In the genomic region with DNA sequence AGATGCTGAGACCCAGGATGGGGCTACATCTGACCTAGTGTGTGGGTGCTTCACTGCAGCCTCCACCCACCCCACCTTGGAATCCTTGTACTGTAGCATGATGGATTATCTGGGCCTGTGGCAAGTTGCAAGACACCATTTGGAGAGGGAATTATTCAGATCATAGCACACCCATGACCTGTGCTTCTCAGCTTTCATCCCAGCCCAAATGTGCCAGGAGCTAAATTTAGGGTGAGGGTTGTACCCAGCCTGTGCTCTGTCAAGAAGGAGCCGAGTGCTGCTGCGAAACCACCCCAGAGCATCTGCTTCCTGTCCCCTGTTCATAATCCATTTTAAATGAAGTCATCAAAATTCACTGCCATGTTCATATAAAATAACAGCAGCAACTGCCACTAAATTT, we compare ENCODE assay signal across 28 cellular contexts.
"Had no signal": no experiment of that assay in that cellular context is flagged by ENCODE, and none has a peak within 500 bp of the region (broad histone marks: within the 10 kb centered on the region; RNA-seq: fewer than 3 reads in every experiment).

No MANE protein-coding gene starts in this region.

- H3K4me3 ChIP-seq: ascending aorta, cardiac muscle cell had no signal

- ATAC-seq: activated CD8-positive, alpha-beta T cell treated with anti-CD3 and anti-CD28 coated beads for 36 hours; activated naive CD8-positive, alpha-beta T cell treated with anti-CD3 and anti-CD28 coated beads, Interleukin-2, amount 50 U/mL, for 24 hours; activated T-cell treated with anti-CD3 and anti-CD28 coated beads, Interleukin-2, amount 50 U/mL, for 4 hours; activated T-cell treated with anti-CD3 and anti-CD28 coated beads, Interleukin-2, amount 50 U/mL, for 72 hours; activated T-helper 17 cell treated with anti-CD3 and anti-CD28 coated beads, Interleukin-2, amount 50 U/mL, for 72 hours had no signal

- DNase-seq: activated B cell treated with CpG ODN at 0.5 μM for 24 hours; activated CD4-positive, alpha-beta memory T cell treated with anti-CD3 and anti-CD28 coated beads for 36 hours; activated CD4-positive, alpha-beta T cell treated with anti-CD3 and anti-CD28 coated beads for 4 hours; activated CD4-positive, alpha-beta T cell treated with anti-CD3 and anti-CD28 coated beads, Interleukin-2, amount 10 ng/mL, durations not matched to agents 24 days and 14 days; activated CD4-positive, alpha-beta T cell treated with anti-CD3 and anti-CD28 coated beads, Interleukin-2, amount 50 U/mL, for 1 hour; activated CD4-positive, alpha-beta T cell treated with anti-CD3 and anti-CD28 coated beads, Interleukin-2, amount 50 U/mL, for 4 hours; activated CD4-positive, CD25-positive, alpha-beta regulatory T cell treated with anti-CD3 and anti-CD28 coated beads, Interleukin-2, amount 50 U/mL, for 72 hours; activated CD8-positive, alpha-beta memory T cell treated with anti-CD3 and anti-CD28 coated beads, Interleukin-2, amount 50 U/mL, for 4 hours; activated CD8-positive, alpha-beta T cell treated with anti-CD3 and anti-CD28 coated beads for 36 hours; activated effector memory CD4-positive, alpha-beta T cell treated with anti-CD3 and anti-CD28 coated beads, Interleukin-2, amount 50 U/mL, for 16 hours; activated naive CD4-positive, alpha-beta T cell treated with anti-CD3 and anti-CD28 coated beads, Interleukin-2, amount 10 ng/mL, durations not matched to agents 7 days and 5 days; activated naive CD4-positive, alpha-beta T cell treated with Interleukin-2 at 50 U/mL for 16 hours; activated naive CD8-positive, alpha-beta T cell treated with anti-CD3 and anti-CD28 coated beads, Interleukin-2, amount 10 ng/mL, durations not matched to agents 7 days and 5 days; activated naive CD8-positive, alpha-beta T cell treated with anti-CD3 and anti-CD28 coated beads, Interleukin-2, amount 50 U/mL, for 24 hours; activated T-cell treated with anti-CD3 and anti-CD28 coated beads for 4 hours; activated T-cell treated with anti-CD3 and anti-CD28 coated beads, Interleukin-2, amount 50 U/mL, for 1 hour; activated T-cell treated with anti-CD3 and anti-CD28 coated beads, Interleukin-2, amount 50 U/mL, for 4 hours; activated T-cell treated with anti-CD3 and anti-CD28 coated beads, Interleukin-2, amount 50 U/mL, for 72 hours; anterior cingulate cortex; caudate nucleus; SW 1271; T-helper 1 cell; T-helper 2 cell; T-helper 9 cell had no signal

- H3K36me3 ChIP-seq: ascending aorta, cardiac muscle cell had no signal

- H3K9me3 ChIP-seq: ascending aorta had no signal

- H3K27me3 ChIP-seq: ascending aorta, cardiac muscle cell had no signal

- H3K27ac ChIP-seq: ascending aorta, cardiac muscle cell, VCaP had no signal

- H3K4me1 ChIP-seq: ascending aorta had no signal
